In genomic region chr1:145965119-145965744, GRCh38 we compare ENCODE assay signal across 8 cellular contexts. TPM values are rescaled to one million over a fixed set of nuclear protein-coding genes. Genes with fewer than 3 reads are reported as not detected.
DNase-seq lines count a peak whose midpoint lies in the region; ATAC-seq, FAIRE-seq and TF ChIP-seq lines count a peak whose summit lies in the region.

No MANE protein-coding gene starts in this region.

- 0 to 1% methylated on average over 5 of the region's 5 CpGs for WGBS in esophagus, 2 donors
- 0 to 1% methylated on average over 5 of the region's 5 CpGs for WGBS in pancreas, 2 donors

- peaks cover 3% of the 10 kb centered on the region for H3K27me3 Mint-ChIP-seq in Caco-2 (ENCODE audit: insufficient read depth, unreplicated experiment)

- H3K4me3 ChIP-seq in Caco-2 (ENCODE audit: low read depth, low read length) (peak overlapping the region; percentile 52), esophagus (ENCODE audit: low read depth in 1 of 2, low read length in 2 of 2) (peak overlapping the region; percentile 64 to 74), pancreas (peak overlapping the region; percentile 24 to 46 (median 36))

- H3K36me3 ChIP-seq in Caco-2 (ENCODE audit: control insufficient read depth, insufficient read depth, low read length): no peaks in the 10 kb centered on the region
- peaks cover 0 to 3% of the 10 kb centered on the region in 2 donors for H3K36me3 ChIP-seq in esophagus (ENCODE audit: control insufficient read depth in 2 of 2, insufficient read depth in 2 of 2, low read length in 1 of 2)
- no peaks in the 10 kb centered on the region for H3K36me3 ChIP-seq in pancreas

- intact Hi-C loops in Caco-2 (cut with micrococcal nuclease; ENCODE audit: unreplicated experiment) (no loop called here), pancreas (cut with DNase I) (no loop called here)

- no peaks in the 10 kb centered on the region for H3K9me3 Mint-ChIP-seq in Caco-2 (ENCODE audit: unreplicated experiment)

- BruUV-seq in Caco-2 (replicated peaks; lab: Mats Ljungman, UMichigan): no TSS peak

- peak overlapping the region; percentile 87 for H3K4me3 Mint-ChIP-seq in Caco-2 (ENCODE audit: unreplicated experiment)

- H3K27ac ChIP-seq in RWPE1 (peak overlapping the region; percentile 84), esophagus (ENCODE audit: low read depth in 2 of 2, low read length in 1 of 2) (peak overlapping the region; percentile 88 to 98), pancreas (peak overlapping the region in 3 of 4 donors; percentile 64 to 84 (median 84))

- POLR2A ChIA-PET in Caco-2 (lab: Charles Lee) (interaction anchor here (0.6 to 1.9 kb wide), 10 partner anchors 14 to 107 kb away, joined by 3 to 25 read pairs (median 5); partner anchors contain the start of gene RBM8A), RWPE1 (lab: Yijun Ruan, JAX; ENCODE audit: low non-redundant PET) (interaction anchor here (0.6 to 1.5 kb wide), 2 partner anchors 38 to 39 kb away, joined by 7 to 15 read pairs; partner anchors contain the start of gene RBM8A)

- peaks cover 14% of the 10 kb centered on the region for H3K4me1 Mint-ChIP-seq in Caco-2 (ENCODE audit: low read depth, unreplicated experiment)

- FAIRE-seq in pancreas (lab: Jason Lieb, UNC) (no peak), D721Med (lab: Jason Lieb, UNC) (no peak)

- H3K4me1 ChIP-seq in Caco-2: peaks cover 16% of the 10 kb centered on the region
- peaks cover 7 to 21% of the 10 kb centered on the region in 2 donors for H3K4me1 ChIP-seq in esophagus (ENCODE audit: control insufficient read depth in 2 of 2, insufficient read depth in 2 of 2, low read length in 1 of 2)
- H3K4me1 ChIP-seq in pancreas: peaks cover 7 to 26% (median 10%) of the 10 kb centered on the region in 3 donors

- CTCF ChIA-PET in Caco-2 (lab: Charles Lee) (interaction anchor here (0.8 to 2.4 kb wide), 6 partner anchors 11 to 120 kb away, joined by 3 to 18 read pairs (median 7); partner anchors contain the start of genes NUDT17 and RBM8A), RWPE1 (lab: Yijun Ruan, JAX) (interaction anchor here (0.7 to 2.2 kb wide), 2 partner anchors 29 to 42 kb away, joined by 3 to 10 read pairs; no protein-coding TSS in a partner anchor)

- H3K27me3 ChIP-seq in Caco-2 (replicated peaks; ENCODE audit: control insufficient read depth, insufficient read depth, low read length): no peaks in the 10 kb centered on the region; the same call in 1 of the 2 replicates
- no peaks in the 10 kb centered on the region for H3K27me3 ChIP-seq in esophagus (ENCODE audit: control insufficient read depth in 1 of 2, insufficient read depth in 2 of 2, low read length in 2 of 2)
- H3K27me3 ChIP-seq in pancreas: no peaks in the 10 kb centered on the region

- ATAC-seq in pancreas: no peak
- no peak for ATAC-seq in activated CD4-positive, CD25-positive, alpha-beta regulatory T cell treated with anti-CD3 and anti-CD28 coated beads, Interleukin-2, amount 50 U/mL, for 24 hours

- H3K9me3 ChIP-seq in Caco-2: no peaks in the 10 kb centered on the region; the same call in 1 of the 2 replicates
- H3K9me3 ChIP-seq in esophagus (ENCODE audit: control insufficient read depth in 2 of 2, insufficient read depth in 1 of 2, low read depth in 1 of 2, low read length in 1 of 2): no peaks in the 10 kb centered on the region
- H3K9me3 ChIP-seq in pancreas: no peaks in the 10 kb centered on the region

- TF ChIP-seq CTCF in Caco-2 (IDR thresholded peaks at IDR 0.05; ENCODE audit: insufficient read depth in 1 of 2, low read depth in 1 of 2, low read length in 1 of 2, severe bottlenecking in 1 of 2, unreplicated experiment in 1 of 2) (no peak), RWPE1 (conservative IDR thresholded peaks at IDR 0.05; ENCODE audit: low read depth) (no peak), pancreas (IDR thresholded peaks at IDR 0.05) (no peak), D721Med (IDR thresholded peaks at IDR 0.05; ENCODE audit: insufficient read depth, missing control alignments) (no peak)

- H3K36me3 Mint-ChIP-seq in Caco-2 (ENCODE audit: insufficient read depth, unreplicated experiment): no peaks in the 10 kb centered on the region

- peak overlapping the region; percentile 59 for H3K27ac Mint-ChIP-seq in Caco-2 (ENCODE audit: unreplicated experiment)

- DNase-seq in Caco-2 (no peak), RWPE1 (ENCODE audit: low spot score) (no peak), pancreas (no peak), D721Med (ENCODE audit: insufficient read length, low spot score) (no peak), NCI-H1436 treated with DMSO at 0.1 percent for 48 hours (lab: John Stamatoyannopoulos, UW) (no peak)
- DNase-seq in effector CD4-positive, alpha-beta T cell: no peak

RNA-seq across cellular contexts. Expression of gene POLR3GL, which starts 0.7 kb away (rescaled TPM):
- total RNA-seq in Caco-2 (2022): 2.9 and 3.4 TPM in 2 replicates
- polyA plus RNA-seq in esophagus: 10 to 100 TPM; 12.8 to 13.7 TPM
- total RNA-seq in pancreas: 10 to 100 TPM in 1 of 6 donors, 1 to 10 TPM in 5; 3.9 to 10.8 (median 5.7) TPM
- polyA plus RNA-seq in pancreas: 10 to 100 TPM; 14.6 to 27.6 TPM

RNA-seq across cellular contexts. Expression of gene ANKRD34A, which starts 0.9 kb away (rescaled TPM):
- 0.19 and 0.77 TPM in 2 replicates for total RNA-seq in Caco-2 (2022)
- polyA plus RNA-seq in esophagus: under 1 TPM; 0.27 to 0.47 TPM
- total RNA-seq in pancreas: under 1 TPM; 0.04 to 0.28 (median 0.18) TPM
- polyA plus RNA-seq in pancreas: under 1 TPM; 0.34 to 0.38 TPM

RNA-seq across cellular contexts. Expression of gene LIX1L, which starts 7.4 kb away (rescaled TPM):
- 0.82 and 1.1 TPM in 2 replicates for total RNA-seq in Caco-2 (2022)
- polyA plus RNA-seq in esophagus: 1 to 10 TPM; 2.1 to 2.9 TPM
- total RNA-seq in pancreas: 10 to 100 TPM in 1 of 6 donors, 1 to 10 TPM in 5; 3.3 to 10.3 (median 5.8) TPM
- polyA plus RNA-seq in pancreas: 1 to 10 TPM; 2.9 to 6.8 TPM

RNA-seq across cellular contexts. Expression of gene TXNIP, which starts 31.1 kb away (rescaled TPM):
- total RNA-seq in Caco-2 (2022) (27.5 and 38.6 TPM in 2 replicates), pancreas (100 to 1,000 TPM; 167 to 491 (median 295) TPM)
- polyA plus RNA-seq in esophagus (100 to 1,000 TPM in 1 of 2 donors, 10 to 100 TPM in 1; 77.5 to 235 TPM), pancreas (100 to 1,000 TPM; 105 to 224 TPM)

RNA-seq across cellular contexts. Expression of gene RBM8A, which starts 37.9 kb away (rescaled TPM):
- total RNA-seq in Caco-2 (2022) (178 and 185 TPM in 2 replicates), pancreas (10 to 100 TPM; 29.5 to 55.0 (median 49.1) TPM)
- polyA plus RNA-seq in esophagus (100 to 1,000 TPM; 144 to 250 TPM), pancreas (10 to 100 TPM; 32.0 to 57.9 TPM)
